Comparison of ENCODE assay signal across 8 cellular contexts in the genomic region with DNA sequence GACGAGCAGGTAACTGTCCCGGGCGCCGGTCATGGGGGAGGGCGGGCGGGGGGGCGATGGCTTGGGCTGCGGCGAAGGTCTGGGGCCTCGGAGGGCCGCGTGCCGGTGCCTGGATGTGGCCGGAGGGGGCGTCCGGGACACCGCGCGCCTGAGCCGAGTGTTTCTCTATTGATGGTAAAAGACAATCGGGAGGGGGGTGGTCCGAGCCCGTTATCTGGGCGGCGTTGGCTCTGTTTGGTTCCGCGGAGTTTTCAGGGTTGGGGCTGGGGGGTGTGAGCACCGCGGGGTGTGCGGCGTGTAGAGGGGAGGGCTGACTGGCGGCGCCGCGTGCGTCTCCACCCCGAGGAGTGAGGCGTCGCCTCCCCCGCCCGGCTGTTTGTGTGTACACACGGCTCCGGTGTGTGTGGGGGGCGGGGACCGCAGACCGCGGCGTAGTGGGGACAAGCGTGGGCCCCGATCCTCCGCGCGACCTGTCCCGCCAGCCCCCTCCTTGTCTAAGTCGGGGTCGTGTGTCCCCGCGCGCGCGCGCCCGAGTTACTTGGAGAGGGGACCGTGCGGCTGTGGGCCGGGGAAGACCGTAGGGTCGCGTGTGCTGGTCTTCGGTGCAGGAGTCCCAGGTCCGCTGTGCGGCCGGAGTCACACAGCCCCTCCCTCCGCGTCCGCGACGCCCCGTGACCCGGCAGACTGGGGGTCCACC. TPM values are rescaled to one million over a fixed set of nuclear protein-coding genes. Genes with fewer than 3 reads are reported as not detected.
A peak's percentile ranks its signal among the peaks of the same experiment; 100 is the strongest.
DNase-seq lines count a peak whose midpoint lies in the region; ATAC-seq and TF ChIP-seq lines count a peak whose summit lies in the region.

No MANE protein-coding gene starts in this region.

- peaks cover 5% of the 10 kb centered on the region; the same call in 1 of the 2 replicates for H3K9me2 ChIP-seq in GM23338 (ENCODE audit: insufficient read depth)

- peak overlapping the region; percentile 94 for H3K4me3 ChIP-seq in GM23338
- peak overlapping the region; percentile 86 to 90 for H3K4me3 ChIP-seq in duodenal mucosa (ENCODE audit: low read depth in 1 of 2, low read length in 2 of 2)
- peak overlapping the region; percentile 27 to 90 (median 90) for H3K4me3 ChIP-seq in liver (ENCODE audit: low read depth in 1 of 3, low read length in 3 of 3)

- POLR2A ChIA-PET in activated CD4-positive, alpha-beta T cell treated with anti-CD3 and anti-CD28 coated beads, Interleukin-2, amount 10 ng/mL, durations not matched to agents 7 days and 5 days (lab: Charles Lee), result no interaction called here

- no peak overlapping the region for H3K27ac Mint-ChIP-seq in GM23338
- no peak overlapping the region for H3K27ac Mint-ChIP-seq in activated CD4-positive, alpha-beta T cell treated with anti-CD3 and anti-CD28 coated beads, Interleukin-2, amount 10 ng/mL, durations not matched to agents 7 days and 5 days

- peaks cover 15% of the 10 kb centered on the region for H4K20me1 ChIP-seq in GM23338 (replicated peaks; ENCODE audit: insufficient read depth)

- DNase-seq in DMS 273 treated with DMSO at 0.1 percent for 48 hours (lab: John Stamatoyannopoulos, UW), result peak; percentile 32
- peak; percentile 66 for DNase-seq in GM23338 (ENCODE audit: low spot score)
- DNase-seq in NCI-H146 treated with DMSO at 0.1 percent for 48 hours (lab: John Stamatoyannopoulos, UW; ENCODE audit: unreplicated experiment), result peak; percentile 39
- peak; percentile 37 for DNase-seq in activated CD4-positive, alpha-beta T cell treated with anti-CD3 and anti-CD28 coated beads, Interleukin-2, amount 10 ng/mL, durations not matched to agents 7 days and 5 days
- peak; percentile 43 for DNase-seq in stimulated activated CD8-positive, alpha-beta memory T cell treated with anti-CD3 and anti-CD28 coated beads, Interleukin-12 subunit alpha, Interleukin-12 subunit beta, amount 100 ng/mL, for 4 hours (ENCODE audit: low read depth)

- H3K79me2 ChIP-seq in GM23338 (replicated peaks; ENCODE audit: insufficient read depth), result peaks cover 27% of the 10 kb centered on the region

- H3K9me3 Mint-ChIP-seq in GM23338, result no peaks in the 10 kb centered on the region; the same call in 2 of the 3 replicates
- H3K9me3 Mint-ChIP-seq in activated CD4-positive, alpha-beta T cell treated with anti-CD3 and anti-CD28 coated beads, Interleukin-2, amount 10 ng/mL, durations not matched to agents 7 days and 5 days, result no peaks in the 10 kb centered on the region

- TF ChIP-seq RAD21 in liver (IDR thresholded peaks at IDR 0.05), result peak in 1 of 2 donors; percentile 29

- peak overlapping the region; percentile 98 for H3K4me2 ChIP-seq in GM23338

- ATAC-seq in GM23338 (peak; percentile 18), GM21717 (IDR thresholded peaks at IDR 0.05; ENCODE audit: unreplicated experiment) (no peak)

- H3K27me3 ChIP-seq in GM23338 (ENCODE audit: insufficient read depth) (peaks cover 24% of the 10 kb centered on the region), duodenal mucosa (ENCODE audit: control insufficient read depth in 1 of 2, insufficient read depth in 2 of 2, low read length in 2 of 2) (no peaks in the 10 kb centered on the region), liver (ENCODE audit: control insufficient read depth in 4 of 4, insufficient read depth in 4 of 4, low read length in 3 of 4) (no peaks in the 10 kb centered on the region)

- no peaks in the 10 kb centered on the region for H3K9me3 ChIP-seq in duodenal mucosa (ENCODE audit: control insufficient read depth in 1 of 2, low read length in 2 of 2)
- no peaks in the 10 kb centered on the region for H3K9me3 ChIP-seq in liver (ENCODE audit: control insufficient read depth in 4 of 4, low read length in 3 of 4)

- H3K9ac ChIP-seq in duodenal mucosa (ENCODE audit: low read depth in 1 of 2, low read length in 2 of 2) (peak overlapping the region; percentile 41 to 55), liver (ENCODE audit: low read depth in 1 of 2, low read length in 2 of 2) (peak overlapping the region in 1 of 2 donors; percentile 43)

- WGBS in liver, result under 1% methylated on average over 80 of the region's 80 CpGs

- CTCF ChIA-PET in activated CD4-positive, alpha-beta T cell treated with anti-CD3 and anti-CD28 coated beads, Interleukin-2, amount 10 ng/mL, durations not matched to agents 7 days and 5 days (lab: Charles Lee), result no interaction called here

- peaks cover 28% of the 10 kb centered on the region for H3K27me3 Mint-ChIP-seq in GM23338 (ENCODE audit: insufficient read depth, low read depth, poor library complexity)
- H3K27me3 Mint-ChIP-seq in activated CD4-positive, alpha-beta T cell treated with anti-CD3 and anti-CD28 coated beads, Interleukin-2, amount 10 ng/mL, durations not matched to agents 7 days and 5 days, result peaks cover 32% of the 10 kb centered on the region

- TF ChIP-seq CTCF in GM23338 (conservative IDR thresholded peaks at IDR 0.05; ENCODE audit: low read depth in 2 of 2) (peak in 1 of 2 experiments; percentile 21; a peak in 1 of 4 replicates), liver (IDR thresholded peaks at IDR 0.05; ENCODE audit: low read depth, low read length, missing input control) (no peak)

- peaks cover 48% of the 10 kb centered on the region for H3K4me1 ChIP-seq in GM23338 (ENCODE audit: insufficient read depth)
- peaks cover 20% of the 10 kb centered on the region in 2 donors for H3K4me1 ChIP-seq in duodenal mucosa (ENCODE audit: control insufficient read depth in 1 of 2, insufficient read depth in 2 of 2, low read length in 2 of 2)
- H3K4me1 ChIP-seq in liver (ENCODE audit: control insufficient read depth in 4 of 4, insufficient read depth in 4 of 4, low read length in 3 of 4), result peaks cover 3 to 29% (median 20%) of the 10 kb centered on the region in 4 donors

- H2AFZ ChIP-seq in GM23338, result 0 out of 2 replicates have a peak overlapping the region, but pooled peaks have one; percentile 38

- peaks cover 26% of the 10 kb centered on the region for H3F3A ChIP-seq in GM23338 (replicated peaks; ENCODE audit: low read depth)

- H3K36me3 Mint-ChIP-seq in GM23338 (ENCODE audit: low read depth), result peaks cover 4% of the 10 kb centered on the region; the same call in 1 of the 3 replicates
- no peaks in the 10 kb centered on the region for H3K36me3 Mint-ChIP-seq in activated CD4-positive, alpha-beta T cell treated with anti-CD3 and anti-CD28 coated beads, Interleukin-2, amount 10 ng/mL, durations not matched to agents 7 days and 5 days (ENCODE audit: low read depth)

- H3K27ac ChIP-seq in GM23338 (ENCODE audit: low read depth), result no peak overlapping the region
- H3K27ac ChIP-seq in duodenal mucosa (ENCODE audit: low read depth, low read length), result peak overlapping the region; percentile 75
- H3K27ac ChIP-seq in liver (ENCODE audit: low read depth in 1 of 2, low read length in 2 of 2), result peak overlapping the region; percentile 87 to 93

- H3K4me3 Mint-ChIP-seq in GM23338, result peak overlapping the region; percentile 82
- H3K4me3 Mint-ChIP-seq in activated CD4-positive, alpha-beta T cell treated with anti-CD3 and anti-CD28 coated beads, Interleukin-2, amount 10 ng/mL, durations not matched to agents 7 days and 5 days, result peak overlapping the region; percentile 87

- H3K36me3 ChIP-seq in GM23338 (ENCODE audit: insufficient read depth), result no peaks in the 10 kb centered on the region
- H3K36me3 ChIP-seq in duodenal mucosa (ENCODE audit: control insufficient read depth in 1 of 2, insufficient read depth in 2 of 2, low read length in 2 of 2), result no peaks in the 10 kb centered on the region
- H3K36me3 ChIP-seq in liver (ENCODE audit: control insufficient read depth in 4 of 4, insufficient read depth in 3 of 4, low read depth in 1 of 4, low read length in 3 of 4), result no peaks in the 10 kb centered on the region

- peaks cover 45% of the 10 kb centered on the region for H3K4me1 Mint-ChIP-seq in GM23338
- peaks cover 30% of the 10 kb centered on the region for H3K4me1 Mint-ChIP-seq in activated CD4-positive, alpha-beta T cell treated with anti-CD3 and anti-CD28 coated beads, Interleukin-2, amount 10 ng/mL, durations not matched to agents 7 days and 5 days

TF ChIP-seq in GM23338, 12 proteins besides CTCF, POLR2A, EP300 and RAD21 (continues in another document):
- no peak for TF ChIP-seq CREB1 (CRISPR knock-in tag; IDR thresholded peaks at IDR 0.05; ENCODE audit: low read depth)
- TF ChIP-seq JUNB (IDR thresholded peaks at IDR 0.05; ENCODE audit: unreplicated experiment), result no peak
- no peak for TF ChIP-seq STAT1 (IDR thresholded peaks at IDR 0.05; ENCODE audit: unreplicated experiment)
- TF ChIP-seq EZH2phosphoT487 (IDR thresholded peaks at IDR 0.05; ENCODE audit: unreplicated experiment), result no peak

TF ChIP-seq in liver, 16 proteins besides CTCF, POLR2A, EP300 and RAD21 (continues in another document):
- TF ChIP-seq HNF4A (conservative IDR thresholded peaks at IDR 0.05) (peak in 1 of 2 donors; percentile 34), FOXA1 (IDR thresholded peaks at IDR 0.05) (peak; percentile 19), FOXA2 (IDR thresholded peaks at IDR 0.05) (peak; percentile 38), YY1 (IDR thresholded peaks at IDR 0.05) (peak; percentile 48), GABPA (IDR thresholded peaks at IDR 0.05 in 1 of 2, conservative IDR thresholded peaks at IDR 0.05 in 1 of 2) (no peak)
- TF ChIP-seq, protein P1, sequence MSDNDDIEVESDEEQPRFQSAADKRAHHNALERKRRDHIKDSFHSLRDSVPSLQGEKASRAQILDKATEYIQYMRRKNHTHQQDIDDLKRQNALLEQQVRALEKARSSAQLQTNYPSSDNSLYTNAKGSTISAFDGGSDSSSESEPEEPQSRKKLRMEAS (IDR thresholded peaks at IDR 0.05), result peak; percentile 8
- TF ChIP-seq, protein P2, sequence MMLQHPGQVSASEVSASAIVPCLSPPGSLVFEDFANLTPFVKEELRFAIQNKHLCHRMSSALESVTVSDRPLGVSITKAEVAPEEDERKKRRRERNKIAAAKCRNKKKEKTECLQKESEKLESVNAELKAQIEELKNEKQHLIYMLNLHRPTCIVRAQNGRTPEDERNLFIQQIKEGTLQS (IDR thresholded peaks at IDR 0.05), result no peak

RNA-seq across cellular contexts. Expression of a gene that starts 1.6 kb away (rescaled TPM):
- total RNA-seq in GM23338 (2014; rRNA removed; shearing (Covaris generic)), result 9.6 and 14.4 TPM in 2 replicates
- polyA plus RNA-seq in GM23338 (2016; fragmentation: Nextera tagmentation; extraction: Ambion mirVana) (6.3 and 8.6 TPM in 2 replicates), liver (10 to 100 TPM; 11.2 to 13.3 TPM)
- total RNA-seq in activated CD4-positive, alpha-beta T cell treated with anti-CD3 and anti-CD28 coated beads, Interleukin-2, amount 10 ng/mL, durations not matched to agents 7 days and 5 days, result 1 to 10 TPM; 1.5 to 2.7 TPM
- total RNA-seq in liver, result 10 to 100 TPM; 10.6 to 26.7 TPM
